Comparison of ENCODE assay signal across 24 cellular contexts in the genomic region with DNA sequence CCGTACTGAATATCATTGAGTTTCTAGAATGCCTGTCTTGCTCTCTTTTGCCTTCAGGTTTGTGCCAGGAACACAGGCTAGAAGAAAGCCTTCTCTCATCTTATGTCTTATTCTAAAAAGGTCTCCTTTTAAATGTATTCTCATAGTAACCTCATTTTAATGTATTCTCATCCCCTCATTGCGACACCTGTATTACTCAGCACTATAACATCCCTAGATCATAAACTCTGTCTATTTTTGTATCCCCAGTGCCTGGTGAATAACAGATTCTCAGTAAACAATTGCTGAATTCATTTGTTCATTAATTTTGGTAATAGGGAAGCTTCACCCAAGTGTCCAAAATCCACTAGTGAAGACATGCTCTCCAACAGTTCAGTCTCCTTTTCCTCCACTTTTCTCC. TPM values are rescaled to one million over a fixed set of nuclear protein-coding genes. Genes with fewer than 3 reads are reported as not detected.
DNase-seq lines count a peak whose midpoint lies in the region; ATAC-seq and TF ChIP-seq lines count a peak whose summit lies in the region.
"Had no signal": no experiment of that assay in that cellular context is flagged by ENCODE, and none has a peak within 500 bp of the region (broad histone marks: within the 10 kb centered on the region; RNA-seq: fewer than 3 reads in every experiment).

No MANE protein-coding gene starts in this region.

- no peaks in the 10 kb centered on the region for H3K79me1 ChIP-seq in mesenchymal stem cell (replicated peaks; ENCODE audit: low read length, poor library complexity, severe bottlenecking)

- no peak overlapping the region for H2BK12ac ChIP-seq in mesenchymal stem cell (ENCODE audit: low read length in 2 of 2)

- no peak overlapping the region for H3K27ac ChIP-seq in mesenchymal stem cell (ENCODE audit: low read length, poor library complexity, severe bottlenecking)
- H3K27ac ChIP-seq: colonic mucosa, vagina had no signal

- H3K4me3 Mint-ChIP-seq in CD14-positive monocyte (no peak overlapping the region), type B pancreatic cell (no peak overlapping the region)
- H3K4me3 Mint-ChIP-seq: activated CD4-positive, alpha-beta T cell treated with anti-CD3 and anti-CD28 coated beads for 36 hours; activated naive CD8-positive, alpha-beta T cell; activated T-helper 17 cell treated with anti-CD3 and anti-CD28 coated beads, Interleukin-2, amount 50 U/mL, for 72 hours; CD4-positive, CD25-positive, alpha-beta regulatory T cell; endodermal cell; GM23338 had no signal

- H3K27ac Mint-ChIP-seq in CD14-positive monocyte (peak overlapping the region; percentile 56 to 96 (median 92)), type B pancreatic cell (no peak overlapping the region)
- H3K27ac Mint-ChIP-seq: activated CD4-positive, alpha-beta T cell treated with anti-CD3 and anti-CD28 coated beads for 36 hours; activated naive CD8-positive, alpha-beta T cell; activated T-helper 17 cell treated with anti-CD3 and anti-CD28 coated beads, Interleukin-2, amount 50 U/mL, for 72 hours; CD4-positive, CD25-positive, alpha-beta regulatory T cell; endodermal cell; GM23338 had no signal

- ATAC-seq in HG03432 (IDR thresholded peaks at IDR 0.05; ENCODE audit: unreplicated experiment), result no peak
- ATAC-seq: activated CD4-positive, alpha-beta T cell treated with anti-CD3 and anti-CD28 coated beads for 36 hours; activated T-helper 17 cell treated with anti-CD3 and anti-CD28 coated beads, Interleukin-2, amount 50 U/mL, for 72 hours; GM23338; right cardiac atrium had no signal

- intact Hi-C loops in CD14-positive monocyte (cut with micrococcal nuclease), result no loop called here

- H3K36me3 Mint-ChIP-seq in CD14-positive monocyte (peaks cover 0 to 8% of the 10 kb centered on the region in 2 donors), type B pancreatic cell (no peaks in the 10 kb centered on the region)
- H3K36me3 Mint-ChIP-seq: activated naive CD8-positive, alpha-beta T cell; CD4-positive, CD25-positive, alpha-beta regulatory T cell had no signal

- DNase-seq in CD14-positive monocyte (ENCODE audit: low spot score), result no peak
- peak; percentile 11 for DNase-seq in MV-4-11 (lab: John Stamatoyannopoulos, UW)
- DNase-seq in epithelial cell of esophagus (ENCODE audit: low read depth), result peak; percentile 82
- DNase-seq in mesenchymal stem cell, result peak; percentile 51
- no peak for DNase-seq in NCI-H2081 (lab: John Stamatoyannopoulos, UW)
- no peak for DNase-seq in type B pancreatic cell (ENCODE audit: extremely low spot score, unreplicated experiment)
- no peak for DNase-seq in activated CD8-positive, alpha-beta memory T cell treated with anti-CD3 and anti-CD28 coated beads for 24 hours
- DNase-seq: activated CD4-positive, alpha-beta T cell treated with anti-CD3 and anti-CD28 coated beads for 36 hours; CD4-positive, CD25-positive, alpha-beta regulatory T cell; colonic mucosa; endodermal cell; GDM1; hippocampal formation; KG1; NCI-H1092; NCI-H2081 treated with DMSO at 0.1 percent for 48 hours; right cardiac atrium; SW 1271 had no signal

- H2BK15ac ChIP-seq in mesenchymal stem cell (ENCODE audit: low read depth, poor library complexity, severe bottlenecking), result no peak overlapping the region

- no peak overlapping the region for H2BK120ac ChIP-seq in mesenchymal stem cell (ENCODE audit: low read depth, low read length)

- no peak overlapping the region for H2AFZ ChIP-seq in mesenchymal stem cell (ENCODE audit: low read depth, low read length)
- H2AFZ ChIP-seq: GM23338 had no signal

- H4K8ac ChIP-seq in mesenchymal stem cell (ENCODE audit: low read length), result no peak overlapping the region

- no peak overlapping the region for H3K18ac ChIP-seq in mesenchymal stem cell (ENCODE audit: low read depth in 1 of 2, low read length in 2 of 2)

- no peaks in the 10 kb centered on the region for H3K4me1 ChIP-seq in mesenchymal stem cell (ENCODE audit: control insufficient read depth, insufficient read depth, low read depth, low read length)
- H3K4me1 ChIP-seq: colonic mucosa, vagina had no signal

- no peaks in the 10 kb centered on the region for H3K36me3 ChIP-seq in mesenchymal stem cell (ENCODE audit: control insufficient read depth in 1 of 2, insufficient read depth in 2 of 2, low read depth in 1 of 2, low read length in 2 of 2)
- H3K36me3 ChIP-seq: colonic mucosa, vagina had no signal

- H3K4me1 Mint-ChIP-seq in CD14-positive monocyte (peaks cover 35% of the 10 kb centered on the region), type B pancreatic cell (ENCODE audit: unreplicated experiment) (no peaks in the 10 kb centered on the region)
- H3K4me1 Mint-ChIP-seq: activated CD4-positive, alpha-beta T cell treated with anti-CD3 and anti-CD28 coated beads for 36 hours; activated T-helper 17 cell treated with anti-CD3 and anti-CD28 coated beads, Interleukin-2, amount 50 U/mL, for 72 hours; CD4-positive, CD25-positive, alpha-beta regulatory T cell; GM23338 had no signal

- no peak overlapping the region for H3K23ac ChIP-seq in mesenchymal stem cell (ENCODE audit: low read length in 2 of 2)

- H3K9me3 ChIP-seq in mesenchymal stem cell (ENCODE audit: control insufficient read depth, low read length), result peaks cover 3% of the 10 kb centered on the region
- H3K9me3 ChIP-seq: colonic mucosa, vagina had no signal

- no peak overlapping the region for H3K14ac ChIP-seq in mesenchymal stem cell (ENCODE audit: low read length in 2 of 2)

- no peak overlapping the region for H3K4me2 ChIP-seq in mesenchymal stem cell (ENCODE audit: low read length, poor library complexity, severe bottlenecking)
- H3K4me2 ChIP-seq: GM23338 had no signal

- H3K9ac ChIP-seq in mesenchymal stem cell (ENCODE audit: low read length), result peak overlapping the region; percentile 19

- H3K4me3 ChIP-seq in epithelial cell of esophagus (ENCODE audit: low read length) (no peak overlapping the region), mesenchymal stem cell (ENCODE audit: insufficient read depth in 1 of 2, low read depth in 1 of 2, low read length in 2 of 2) (no peak overlapping the region)
- H3K4me3 ChIP-seq: colonic mucosa, GM23338, vagina had no signal

- no peak overlapping the region for H4K91ac ChIP-seq in mesenchymal stem cell (ENCODE audit: low read length)

- no peak overlapping the region for H3K4ac ChIP-seq in mesenchymal stem cell (ENCODE audit: low read depth in 1 of 2, low read length in 2 of 2)

- no peak overlapping the region for H2AK5ac ChIP-seq in mesenchymal stem cell (ENCODE audit: low read length, severe bottlenecking)

- TF ChIP-seq CTCF in CD14-positive monocyte (IDR thresholded peaks at IDR 0.05) (no peak), epithelial cell of esophagus (IDR thresholded peaks at IDR 0.05; ENCODE audit: insufficient read depth, low read depth, low read length, missing control alignments) (no peak), type B pancreatic cell (conservative IDR thresholded peaks at IDR 0.05) (no peak)

- peaks cover 0 to 8% (median 4%) of the 10 kb centered on the region in 7 donors for H3K9me3 Mint-ChIP-seq in CD14-positive monocyte
- no peaks in the 10 kb centered on the region for H3K9me3 Mint-ChIP-seq in type B pancreatic cell
- H3K9me3 Mint-ChIP-seq: activated T-helper 17 cell treated with anti-CD3 and anti-CD28 coated beads, Interleukin-2, amount 50 U/mL, for 72 hours had no signal

- no peaks in the 10 kb centered on the region for H3K27me3 ChIP-seq in mesenchymal stem cell (ENCODE audit: control insufficient read depth in 1 of 2, insufficient read depth in 1 of 2, low read length in 2 of 2)
- H3K27me3 ChIP-seq: colonic mucosa, vagina had no signal

- H3K27me3 Mint-ChIP-seq in CD14-positive monocyte (ENCODE audit: low read depth in 3 of 3) (peaks cover 0 to 2% (median 0%) of the 10 kb centered on the region in 3 donors), type B pancreatic cell (no peaks in the 10 kb centered on the region)
- H3K27me3 Mint-ChIP-seq: activated CD4-positive, alpha-beta T cell treated with anti-CD3 and anti-CD28 coated beads for 36 hours; activated naive CD8-positive, alpha-beta T cell; activated T-helper 17 cell treated with anti-CD3 and anti-CD28 coated beads, Interleukin-2, amount 50 U/mL, for 72 hours had no signal

- 100% methylated on average over 2 of the region's 2 CpGs for WGBS in mesenchymal stem cell

- no peak overlapping the region for H2BK5ac ChIP-seq in mesenchymal stem cell (ENCODE audit: low read depth, low read length, poor library complexity, severe bottlenecking)

RNA-seq across cellular contexts. Expression of gene LRRK2, which starts 8.8 kb away (rescaled TPM):
- 10 to 100 TPM; 47.7 to 47.9 TPM for polyA plus RNA-seq in CD14-positive monocyte
- polyA plus RNA-seq in mesenchymal stem cell (2013, experiment 1 of 2), result 0.14 TPM
- 0.18 TPM for polyA plus RNA-seq in mesenchymal stem cell (2013, experiment 2 of 2)
- 0.75 and 1.4 TPM in 2 replicates for total RNA-seq in type B pancreatic cell (ENCODE audit: low replicate concordance)
- total RNA-seq: activated CD4-positive, alpha-beta T cell treated with anti-CD3 and anti-CD28 coated beads for 36 hours; HT-29 had no signal
- polyA plus RNA-seq: GM23338 had no signal

Comparison
In these comparisons a context has a peak if more than half of its experiments do, and no peak if none do; other contexts are left out.
1. DNase-seq: peak in MV-4-11 (single experiment), epithelial cell of esophagus (single experiment) and mesenchymal stem cell (single experiment); none in CD14-positive monocyte (single experiment), NCI-H2081 (0 of 2), type B pancreatic cell (single experiment) and activated CD8-positive, alpha-beta memory T cell treated with anti-CD3 and anti-CD28 coated beads for 24 hours (single experiment).